In genomic region chr13:70668293-70668692, GRCh38 we compare ENCODE assay signal across 17 cellular contexts.
A peak's percentile ranks its signal among the peaks of the same experiment; 100 is the strongest.
DNase-seq lines count a peak whose midpoint lies in the region; ATAC-seq and TF ChIP-seq lines count a peak whose summit lies in the region.
"Had no signal": no experiment of that assay in that cellular context is flagged by ENCODE, and none has a peak within 500 bp of the region (broad histone marks: within the 10 kb centered on the region; RNA-seq: fewer than 3 reads in every experiment).

No MANE protein-coding gene starts in this region.

- no peak overlapping the region for H3K56ac ChIP-seq in mesendoderm (ENCODE audit: low read length)

- no peak overlapping the region for H3K4ac ChIP-seq in mesendoderm (ENCODE audit: low read depth, low read length)

- H2BK120ac ChIP-seq in mesendoderm (ENCODE audit: low read depth, low read length) = no peak overlapping the region

- no peaks in the 10 kb centered on the region for H3K4me1 ChIP-seq in mesendoderm (ENCODE audit: control insufficient read depth, low read depth, low read length)
- H3K4me1 ChIP-seq: body of pancreas, suprapubic skin had no signal

- peak in 2 of 3 experiments; percentile 29 to 50 for DNase-seq in NCI-H1417 (lab: John Stamatoyannopoulos, UW)
- DNase-seq in NCI-H1417 treated with DMSO at 0.1 percent for 48 hours (lab: John Stamatoyannopoulos, UW) = no peak
- DNase-seq in NCI-H748 treated with DMSO at 0.1 percent for 48 hours (lab: John Stamatoyannopoulos, UW) = peak; percentile 23
- DNase-seq in epithelial cell of esophagus (ENCODE audit: low read depth) = peak; percentile 92
- peak; percentile 79 for DNase-seq in mesendoderm
- no peak for DNase-seq in foreskin melanocyte
- DNase-seq: activated naive CD4-positive, alpha-beta T cell treated with Interleukin-2 at 50 U/mL for 16 hours; body of pancreas; EL; MG63; NCI-H2227 treated with DMSO at 0.1 percent for 48 hours; right cardiac atrium; stimulated activated CD4-positive, alpha-beta T cell treated with anti-CD3 and anti-CD28 coated beads, Interleukin-2, amount 100 ng/mL, for 24 hours had no signal

- no peak overlapping the region for H2AK5ac ChIP-seq in mesendoderm (ENCODE audit: low read length)

- no peaks in the 10 kb centered on the region for H3K27me3 ChIP-seq in mesendoderm (ENCODE audit: insufficient read depth, low read length, poor library complexity)
- H3K27me3 ChIP-seq: body of pancreas, MG63, suprapubic skin had no signal

- H3K23ac ChIP-seq in mesendoderm (ENCODE audit: low read length) = no peak overlapping the region

- no peak overlapping the region for H4K5ac ChIP-seq in mesendoderm (ENCODE audit: low read length)

- no peak for ATAC-seq in GM18868 (IDR thresholded peaks at IDR 0.05; ENCODE audit: unreplicated experiment)
- no peak for ATAC-seq in GM21515 (IDR thresholded peaks at IDR 0.05; ENCODE audit: unreplicated experiment)
- ATAC-seq: body of pancreas, right cardiac atrium had no signal

- no CpG with 5 or more reads among the region's 1 CpG for WGBS in mesendoderm (ENCODE audit: extremely low coverage, insufficient coverage, low lambda C conversion rate)

- H3K36me3 ChIP-seq in mesendoderm (ENCODE audit: control insufficient read depth, insufficient read depth, low read length) = no peaks in the 10 kb centered on the region
- H3K36me3 ChIP-seq: MG63, suprapubic skin had no signal

- no peak overlapping the region for H3K9ac ChIP-seq in mesendoderm (ENCODE audit: low read length)

- no peak overlapping the region for H2BK15ac ChIP-seq in mesendoderm (replicated peaks; ENCODE audit: low read depth)

- no peak for TF ChIP-seq CTCF in epithelial cell of esophagus (IDR thresholded peaks at IDR 0.05; ENCODE audit: insufficient read depth, low read depth, low read length, missing control alignments)

- H3K27ac ChIP-seq in mesendoderm (ENCODE audit: low read depth, low read length) = no peak overlapping the region
- H3K27ac ChIP-seq: body of pancreas, C4-2B, suprapubic skin had no signal

- H2BK5ac ChIP-seq in mesendoderm (ENCODE audit: low read length) = no peak overlapping the region

- no peaks in the 10 kb centered on the region for H3K79me1 ChIP-seq in mesendoderm (ENCODE audit: low read length)

- H3K4me3 ChIP-seq in epithelial cell of esophagus (ENCODE audit: low read length) = no peak overlapping the region
- H3K4me3 ChIP-seq in mesendoderm (ENCODE audit: low read length) = no peak overlapping the region
- H3K4me3 ChIP-seq: body of pancreas, MG63, suprapubic skin had no signal

- H3K79me2 ChIP-seq in mesendoderm (ENCODE audit: control insufficient read depth, insufficient read depth, low read length) = no peaks in the 10 kb centered on the region

- no peak overlapping the region for H3K4me2 ChIP-seq in mesendoderm (ENCODE audit: low read length)

- H4K8ac ChIP-seq in mesendoderm (ENCODE audit: low read depth, low read length) = no peak overlapping the region

- no peak overlapping the region for H3K18ac ChIP-seq in mesendoderm (ENCODE audit: low read length)

Comparison
In these comparisons a context has a peak if more than half of its experiments do, and no peak if none do; other contexts are left out.
1. DNase-seq: peak in NCI-H1417 (2 of 3), NCI-H748 treated with DMSO at 0.1 percent for 48 hours (single experiment), epithelial cell of esophagus (single experiment) and mesendoderm (single experiment); none in NCI-H1417 treated with DMSO at 0.1 percent for 48 hours (single experiment) and foreskin melanocyte (single experiment).